8 cellular contexts compared by ENCODE assay signal in the genomic region with DNA sequence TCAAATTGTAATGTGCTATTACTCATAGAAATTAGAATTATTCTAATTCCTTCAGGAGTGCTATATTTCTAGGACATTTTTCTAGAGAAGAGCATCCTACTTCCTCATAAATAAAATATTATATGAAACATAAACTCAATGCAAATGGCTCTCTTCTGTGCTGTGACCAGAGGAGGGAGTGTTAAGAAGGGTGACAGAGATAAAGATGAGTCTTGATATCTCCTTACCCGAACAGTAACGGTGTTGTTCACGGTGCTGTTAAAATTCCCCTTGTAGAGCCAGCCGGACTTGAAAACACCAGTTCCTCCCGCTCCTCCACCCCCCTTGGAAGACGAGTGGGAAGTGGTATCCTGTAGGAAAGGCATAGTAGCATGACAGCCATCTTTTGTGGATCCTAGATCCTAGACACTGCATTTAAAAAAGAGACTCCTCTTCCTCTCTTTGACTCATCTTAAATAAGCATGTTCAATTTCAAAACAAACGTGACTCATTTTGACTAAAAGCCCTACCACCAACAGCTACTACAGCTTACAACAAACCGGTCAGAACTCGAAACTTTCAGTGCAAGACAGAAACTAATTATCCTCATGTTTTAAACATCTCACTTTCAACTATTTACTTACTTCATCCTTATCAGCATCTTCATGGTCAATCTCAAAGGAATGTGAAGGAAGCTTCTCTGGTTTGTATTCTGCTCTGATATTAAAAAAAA.
DNase-seq lines count a peak whose midpoint lies in the region; ATAC-seq, FAIRE-seq and TF ChIP-seq lines count a peak whose summit lies in the region.

No MANE protein-coding gene starts in this region.

- in situ Hi-C loops in GM12878 (cut with MboI) = no loop called here

- TF ChIP-seq EP300 in GM12878 (IDR thresholded peaks at IDR 0.05; ENCODE audit: borderline replicate concordance in 1 of 2, control insufficient read depth in 1 of 2, low read depth in 2 of 2, low read length in 2 of 2) = 0 out of 4 replicates have a peak, but pooled peaks of 1 of the 2 experiments have one; percentile 27

- no peaks in the 10 kb centered on the region for H3K9me3 ChIP-seq in GM12878 (replicated peaks; ENCODE audit: control insufficient read depth, insufficient read depth, low read length)
- H3K9me3 ChIP-seq in vagina = no peaks in the 10 kb centered on the region
- no peaks in the 10 kb centered on the region for H3K9me3 ChIP-seq in heart right ventricle

- peaks cover 2% of the 10 kb centered on the region for H3K79me2 ChIP-seq in GM12878 (ENCODE audit: control insufficient read depth, insufficient read depth, low read length)

- H3K27ac ChIP-seq in GM12878 (ENCODE audit: control insufficient read depth, insufficient read depth) = peak overlapping the region; percentile 59
- peak overlapping the region; percentile 0 for H3K27ac ChIP-seq in vagina
- H3K27ac ChIP-seq in heart right ventricle = peak overlapping the region in 1 of 10 donors; percentile 51

- no peaks in the 10 kb centered on the region for H4K20me1 ChIP-seq in GM12878 (ENCODE audit: control insufficient read depth, insufficient read depth)

- WGBS in GM12878 (ENCODE audit: insufficient coverage, insufficient replicate concordance, low lambda C conversion rate, missing lambda C conversion rate) = under 1% methylated on average over 9 of the region's 9 CpGs
- 77 to 81% methylated on average over 9 of the region's 9 CpGs for WGBS in heart right ventricle, 2 donors

- H3K9ac ChIP-seq in GM12878 (ENCODE audit: control insufficient read depth, insufficient read depth, low read length) = no peak overlapping the region

- H3K4me1 ChIP-seq in GM12878 (ENCODE audit: control insufficient read depth, insufficient read depth, low read length) (peaks cover 6% of the 10 kb centered on the region; the same call in 1 of the 2 replicates), vagina (peaks cover 24% of the 10 kb centered on the region), heart right ventricle (peaks cover 0 to 58% (median 0%) of the 10 kb centered on the region in 9 donors)

- TF ChIP-seq POLR2A in GM12878 (IDR thresholded peaks at IDR 0.05; ENCODE audit: low read depth, low read length) (no peak), vagina (IDR thresholded peaks at IDR 0.05) (no peak)

- TF ChIP-seq CTCF in BJ (IDR thresholded peaks at IDR 0.05; ENCODE audit: insufficient read depth, low read depth, low read length) (no peak), GM12878 (IDR thresholded peaks at IDR 0.05 in 2 of 3, conservative IDR thresholded peaks at IDR 0.05 in 1 of 3; ENCODE audit: control insufficient read depth in 2 of 3, extremely low read depth in 1 of 3, insufficient read depth in 1 of 3, low read depth in 3 of 3, low read length in 3 of 3) (no peak), vagina (IDR thresholded peaks at IDR 0.05) (no peak), heart right ventricle (IDR thresholded peaks at IDR 0.05) (no peak)

- H3K4me2 ChIP-seq in GM12878 (ENCODE audit: control insufficient read depth, insufficient read depth) = peak overlapping the region; percentile 21; the same call in 1 of the 2 replicates

- FAIRE-seq in GM12878 (lab: Jason Lieb, UNC) = peak; percentile 75

- BruUV-seq in GM12878 (replicated peaks; lab: Mats Ljungman, UMichigan) = no TSS peak

- RAD21 ChIA-PET in GM12878 (lab: Charles Lee; ENCODE audit: unreplicated experiment) = interaction anchor here (1.0 to 2.0 kb wide), 3 partner anchors 51 to 116 kb away, joined by 3 to 7 read pairs (median 6); no protein-coding TSS in a partner anchor

- CTCF ChIA-PET in BJ (lab: Yijun Ruan, JAX) (interaction anchor here (0.7 to 1.0 kb wide), 5 partner anchors 12 to 136 kb away, joined by 3 read pairs; no protein-coding TSS in a partner anchor), GM12878 (lab: Yijun Ruan, JAX) (interaction anchor here (0.7 to 5.0 kb wide), 4 partner anchors 9 to 116 kb away, joined by 3 to 30 read pairs (median 4); no protein-coding TSS in a partner anchor)

- no peaks in the 10 kb centered on the region for H3K27me3 ChIP-seq in BJ (ENCODE audit: control insufficient read depth, insufficient read depth, low read length)
- H3K27me3 ChIP-seq in GM12878 (replicated peaks in 1 of 2; ENCODE audit: control insufficient read depth in 2 of 2, insufficient read depth in 2 of 2, low read length in 1 of 2) = no peaks in the 10 kb centered on the region
- H3K27me3 ChIP-seq in vagina = no peaks in the 10 kb centered on the region
- H3K27me3 ChIP-seq in heart right ventricle = no peaks in the 10 kb centered on the region

- ATAC-seq in GM19455 (IDR thresholded peaks at IDR 0.05; ENCODE audit: unreplicated experiment) (peak; percentile 86), HG03469 (IDR thresholded peaks at IDR 0.05; ENCODE audit: unreplicated experiment) (peak; percentile 83), GM12878 (peak; percentile 94), heart right ventricle (no peak)

- DNase-seq in BJ (ENCODE audit: low read depth) (peak; percentile 74), GM12878 (ENCODE audit: low read depth, low spot score) (peak; percentile 37), vagina (ENCODE audit: extremely low spot score in 2 of 2) (no peak), medulla oblongata (ENCODE audit: extremely low spot score) (no peak), heart right ventricle (no peak), activated gamma-delta T cell (lab: John Stamatoyannopoulos, UW) (no peak)

- SMC1A ChIA-PET in GM12878 (lab: Charles Lee; ENCODE audit: uncharacterized antibody, unreplicated experiment) = interaction anchor here (0.6 to 3.5 kb wide), 10 partner anchors 9 to 118 kb away, joined by 3 to 24 read pairs (median 4); no protein-coding TSS in a partner anchor

- POLR2A ChIA-PET in BJ (lab: Charles Lee) (no interaction called here), GM12878 (lab: Charles Lee) (interaction anchor here (0.6 to 0.8 kb wide), 2 partner anchors 55 to 97 kb away, joined by 3 to 4 read pairs; no protein-coding TSS in a partner anchor)

- no peak overlapping the region for H2AFZ ChIP-seq in GM12878 (ENCODE audit: control insufficient read depth, low read depth, low read length)

- H3K4me3 ChIP-seq in BJ (ENCODE audit: low read depth, low read length) (no peak overlapping the region), GM12878 (no peak overlapping the region), vagina (no peak overlapping the region), heart right ventricle (no peak overlapping the region)

- intact Hi-C loops in GM12878 (cut with micrococcal nuclease; ENCODE audit: unreplicated experiment) = loop anchor here (2.0 to 5.0 kb wide), 3 partner anchors 37 to 776 kb away; no protein-coding TSS in a partner anchor
- intact Hi-C loops in vagina (cut with DNase I) = no loop called here
- intact Hi-C loops in heart right ventricle (cut with DNase I) = no loop called here

- no peaks in the 10 kb centered on the region for H3K36me3 ChIP-seq in BJ (ENCODE audit: control insufficient read depth, insufficient read depth, low read length)
- peaks cover 5 to 18% of the 10 kb centered on the region in 2 experiments for H3K36me3 ChIP-seq in GM12878 (ENCODE audit: control insufficient read depth in 2 of 2, insufficient read depth in 2 of 2, low read length in 1 of 2)
- H3K36me3 ChIP-seq in vagina = no peaks in the 10 kb centered on the region
- H3K36me3 ChIP-seq in heart right ventricle = peaks cover 0 to 40% (median 0%) of the 10 kb centered on the region in 9 donors

- peak; percentile 30 for TF ChIP-seq RAD21 in GM12878 (IDR thresholded peaks at IDR 0.05; ENCODE audit: insufficient read depth, low read depth, low read length)

TF ChIP-seq in GM12878, 131 proteins besides CTCF, POLR2A, EP300 and RAD21 (continues in another document):
- TF ChIP-seq, protein P1, sequence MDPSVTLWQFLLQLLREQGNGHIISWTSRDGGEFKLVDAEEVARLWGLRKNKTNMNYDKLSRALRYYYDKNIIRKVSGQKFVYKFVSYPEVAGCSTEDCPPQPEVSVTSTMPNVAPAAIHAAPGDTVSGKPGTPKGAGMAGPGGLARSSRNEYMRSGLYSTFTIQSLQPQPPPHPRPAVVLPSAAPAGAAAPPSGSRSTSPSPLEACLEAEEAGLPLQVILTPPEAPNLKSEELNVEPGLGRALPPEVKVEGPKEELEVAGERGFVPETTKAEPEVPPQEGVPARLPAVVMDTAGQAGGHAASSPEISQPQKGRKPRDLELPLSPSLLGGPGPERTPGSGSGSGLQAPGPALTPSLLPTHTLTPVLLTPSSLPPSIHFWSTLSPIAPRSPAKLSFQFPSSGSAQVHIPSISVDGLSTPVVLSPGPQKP (IDR thresholded peaks at IDR 0.05; ENCODE audit: low read depth, low read length) = no peak
- TF ChIP-seq CHD2 (IDR thresholded peaks at IDR 0.05; ENCODE audit: borderline replicate concordance, low read depth, low read length) (no peak), ZNF622 (IDR thresholded peaks at IDR 0.05) (no peak), SREBF1 (IDR thresholded peaks at IDR 0.05; ENCODE audit: low read length) (no peak)
- TF ChIP-seq, protein P2, sequence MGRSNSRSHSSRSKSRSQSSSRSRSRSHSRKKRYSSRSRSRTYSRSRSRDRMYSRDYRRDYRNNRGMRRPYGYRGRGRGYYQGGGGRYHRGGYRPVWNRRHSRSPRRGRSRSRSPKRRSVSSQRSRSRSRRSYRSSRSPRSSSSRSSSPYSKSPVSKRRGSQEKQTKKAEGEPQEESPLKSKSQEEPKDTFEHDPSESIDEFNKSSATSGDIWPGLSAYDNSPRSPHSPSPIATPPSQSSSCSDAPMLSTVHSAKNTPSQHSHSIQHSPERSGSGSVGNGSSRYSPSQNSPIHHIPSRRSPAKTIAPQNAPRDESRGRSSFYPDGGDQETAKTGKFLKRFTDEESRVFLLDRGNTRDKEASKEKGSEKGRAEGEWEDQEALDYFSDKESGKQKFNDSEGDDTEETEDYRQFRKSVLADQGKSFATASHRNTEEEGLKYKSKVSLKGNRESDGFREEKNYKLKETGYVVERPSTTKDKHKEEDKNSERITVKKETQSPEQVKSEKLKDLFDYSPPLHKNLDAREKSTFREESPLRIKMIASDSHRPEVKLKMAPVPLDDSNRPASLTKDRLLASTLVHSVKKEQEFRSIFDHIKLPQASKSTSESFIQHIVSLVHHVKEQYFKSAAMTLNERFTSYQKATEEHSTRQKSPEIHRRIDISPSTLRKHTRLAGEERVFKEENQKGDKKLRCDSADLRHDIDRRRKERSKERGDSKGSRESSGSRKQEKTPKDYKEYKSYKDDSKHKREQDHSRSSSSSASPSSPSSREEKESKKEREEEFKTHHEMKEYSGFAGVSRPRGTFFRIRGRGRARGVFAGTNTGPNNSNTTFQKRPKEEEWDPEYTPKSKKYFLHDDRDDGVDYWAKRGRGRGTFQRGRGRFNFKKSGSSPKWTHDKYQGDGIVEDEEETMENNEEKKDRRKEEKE (IDR thresholded peaks at IDR 0.05) = no peak

Comparison
In these comparisons a context has a peak if more than half of its experiments do, and no peak if none do; other contexts are left out.
1. DNase-seq: peak in BJ (single experiment) and GM12878 (single experiment); none in vagina (0 of 2), medulla oblongata (single experiment), heart right ventricle (0 of 2) and activated gamma-delta T cell (single experiment).
2. ATAC-seq: peak in GM19455 (single experiment), HG03469 (single experiment) and GM12878 (single experiment); none in heart right ventricle (0 of 8).